ENCODE assay signal across 18 cellular contexts in the genomic region with DNA sequence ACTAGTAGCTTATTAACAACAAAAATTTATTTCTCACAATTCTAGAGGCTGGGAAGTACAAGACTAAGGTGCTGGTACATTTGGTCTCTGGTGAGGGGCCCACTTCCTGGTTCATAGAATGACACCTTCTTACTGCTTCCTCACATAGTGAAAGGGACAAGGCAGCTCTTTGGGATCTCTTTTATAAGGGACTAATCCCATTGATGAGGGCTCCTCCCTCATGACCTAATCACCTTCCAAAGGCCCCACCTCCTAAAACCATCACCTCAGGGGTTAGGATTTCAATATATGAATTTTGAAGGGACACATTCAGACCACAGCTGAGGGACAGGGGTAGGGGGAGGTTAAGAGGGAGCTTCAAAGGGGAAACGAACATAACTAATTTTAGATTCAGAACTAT. TPM values are rescaled to one million over a fixed set of nuclear protein-coding genes. Genes with fewer than 3 reads are reported as not detected.
DNase-seq lines count a peak whose midpoint lies in the region; ATAC-seq, FAIRE-seq and TF ChIP-seq lines count a peak whose summit lies in the region.
"Had no signal": no experiment of that assay in that cellular context is flagged by ENCODE, and none has a peak within 500 bp of the region (broad histone marks: within the 10 kb centered on the region; RNA-seq: fewer than 3 reads in every experiment).

No MANE protein-coding gene starts in this region.

- TF ChIP-seq EP300 in HepG2 (IDR thresholded peaks at IDR 0.05; ENCODE audit: low read depth in 2 of 2, low read length in 2 of 2) (no peak), HepG2 (CRISPR knock-in tag; IDR thresholded peaks at IDR 0.05; ENCODE audit: borderline replicate concordance) (no peak)

- TSS peak; percentile 26 for BruUV-seq in HepG2 (replicated peaks; lab: Mats Ljungman, UMichigan)
- BruUV-seq in Caco-2 (replicated peaks; lab: Mats Ljungman, UMichigan) = no TSS peak

- intact Hi-C loops in HepG2 (cut with micrococcal nuclease; ENCODE audit: unreplicated experiment) (no loop called here), right lobe of liver (cut with DNase I) (no loop called here), Caco-2 (cut with micrococcal nuclease; ENCODE audit: unreplicated experiment) (no loop called here)

- POLR2A ChIA-PET in HepG2 (lab: Yijun Ruan, JAX) = no interaction called here
- POLR2A ChIA-PET in WTC11 (lab: Charles Lee) = no interaction called here
- POLR2A ChIA-PET in Caco-2 (lab: Charles Lee) = no interaction called here

- no peak overlapping the region for H3K27ac ChIP-seq in HepG2 (ENCODE audit: extremely low read length, insufficient read depth, low read length)
- H3K27ac ChIP-seq in right lobe of liver = no peak overlapping the region
- H3K27ac ChIP-seq in HUES6 (ENCODE audit: low read depth, low read length) = peak overlapping the region; percentile 88
- no peak overlapping the region for H3K27ac ChIP-seq in neural progenitor cell
- H3K27ac ChIP-seq: BLaER1, HL-60 had no signal

- H3K4me1 ChIP-seq in HepG2 (ENCODE audit: insufficient read depth, low read length) (0 out of 2 replicates have a peak, but pooled peaks cover 12% of the 10 kb centered on the region), right lobe of liver (no peaks in the 10 kb centered on the region), HUES6 (ENCODE audit: control insufficient read depth, insufficient read depth, low read length) (peaks cover 44% of the 10 kb centered on the region), neural progenitor cell (peaks cover 17% of the 10 kb centered on the region), Caco-2 (no peaks in the 10 kb centered on the region)
- H3K4me1 ChIP-seq: BLaER1, HAP-1 had no signal

- in situ Hi-C loops in HepG2 (cut with HindIII; ENCODE audit: extremely low pct_ligation_motif_present, low pct_unique_long_range_greater_than_20kb) = no loop called here

- H3K4me3 ChIP-seq in HepG2 (replicated peaks in 1 of 3; ENCODE audit: insufficient read depth in 1 of 3, low read depth in 2 of 3, low read length in 3 of 3) (no peak overlapping the region), right lobe of liver (no peak overlapping the region), HUES6 (ENCODE audit: low read depth, low read length) (no peak overlapping the region), neural progenitor cell (no peak overlapping the region), Caco-2 (ENCODE audit: low read depth, low read length) (no peak overlapping the region)
- H3K4me3 ChIP-seq: BLaER1, HAP-1 had no signal

- 52% methylated on average over 1 of the region's 1 CpG for WGBS in HepG2 (ENCODE audit: low lambda C conversion rate)
- WGBS in right lobe of liver (ENCODE audit: insufficient coverage, low coverage, low lambda C conversion rate, missing lambda C conversion rate) = 50% methylated on average over 1 of the region's 1 CpG

- H3K27ac Mint-ChIP-seq in WTC11 = peak overlapping the region; percentile 90
- no peak overlapping the region for H3K27ac Mint-ChIP-seq in neural progenitor cell
- no peak overlapping the region for H3K27ac Mint-ChIP-seq in Caco-2 (ENCODE audit: unreplicated experiment)
- H3K27ac Mint-ChIP-seq: CD14-positive monocyte; CD4-positive, alpha-beta memory T cell had no signal

- peaks cover 67% of the 10 kb centered on the region for H3K4me1 Mint-ChIP-seq in WTC11
- H3K4me1 Mint-ChIP-seq in neural progenitor cell = no peaks in the 10 kb centered on the region
- H3K4me1 Mint-ChIP-seq in Caco-2 (ENCODE audit: low read depth, unreplicated experiment) = no peaks in the 10 kb centered on the region
- H3K4me1 Mint-ChIP-seq: CD14-positive monocyte had no signal

- no peaks in the 10 kb centered on the region for H3K79me2 ChIP-seq in HepG2 (ENCODE audit: insufficient read depth, low read length)
- H3K79me2 ChIP-seq in neural progenitor cell (ENCODE audit: low read depth) = no peaks in the 10 kb centered on the region

- H3K9me3 Mint-ChIP-seq in WTC11 = no peaks in the 10 kb centered on the region
- H3K9me3 Mint-ChIP-seq in neural progenitor cell = no peaks in the 10 kb centered on the region
- H3K9me3 Mint-ChIP-seq in Caco-2 (ENCODE audit: unreplicated experiment) = no peaks in the 10 kb centered on the region
- H3K9me3 Mint-ChIP-seq: CD14-positive monocyte; CD4-positive, alpha-beta memory T cell had no signal

- no peaks in the 10 kb centered on the region for H3K27me3 Mint-ChIP-seq in WTC11 (ENCODE audit: low read depth)
- no peaks in the 10 kb centered on the region for H3K27me3 Mint-ChIP-seq in neural progenitor cell (ENCODE audit: insufficient read depth, low read depth)
- no peaks in the 10 kb centered on the region for H3K27me3 Mint-ChIP-seq in Caco-2 (ENCODE audit: insufficient read depth, unreplicated experiment)
- H3K27me3 Mint-ChIP-seq: CD4-positive, alpha-beta memory T cell had no signal

- H4K20me1 ChIP-seq in HepG2 (ENCODE audit: insufficient read depth, low read length) = no peaks in the 10 kb centered on the region; the same call in 1 of the 2 replicates
- H4K20me1 ChIP-seq in neural progenitor cell (ENCODE audit: low read depth) = no peaks in the 10 kb centered on the region
- H4K20me1 ChIP-seq: BLaER1 had no signal

- H3K9ac ChIP-seq in HepG2 (ENCODE audit: insufficient read depth, low read depth, low read length) (no peak overlapping the region), HUES6 (ENCODE audit: low read length) (peak overlapping the region; percentile 69), neural progenitor cell (no peak overlapping the region)
- H3K9ac ChIP-seq: BLaER1 had no signal

- no peak for TF ChIP-seq CTCF in HepG2 (CRISPR knock-in tag; IDR thresholded peaks at IDR 0.05)
- TF ChIP-seq CTCF in right lobe of liver (IDR thresholded peaks at IDR 0.05) = no peak
- TF ChIP-seq CTCF in WTC11 (IDR thresholded peaks at IDR 0.05) = no peak
- no peak for TF ChIP-seq CTCF in neural progenitor cell (IDR thresholded peaks at IDR 0.05)
- no peak for TF ChIP-seq CTCF in Caco-2 (IDR thresholded peaks at IDR 0.05; ENCODE audit: insufficient read depth in 1 of 2, low read depth in 1 of 2, low read length in 1 of 2, severe bottlenecking in 1 of 2, unreplicated experiment in 1 of 2)

- no peaks in the 10 kb centered on the region for H3F3A ChIP-seq in neural progenitor cell (ENCODE audit: low read depth)

- TF ChIP-seq RAD21 in HepG2 (CRISPR knock-in tag; IDR thresholded peaks at IDR 0.05) = no peak

- H3K36me3 ChIP-seq in HepG2 (replicated peaks in 1 of 2; ENCODE audit: control insufficient read depth in 1 of 2, insufficient read depth in 2 of 2, low read length in 2 of 2) (0 out of 5 replicates have a peak, but pooled peaks cover 0 to 13% of the 10 kb centered on the region in 2 experiments), right lobe of liver (peaks cover 0 to 23% (median 5%) of the 10 kb centered on the region in 4 donors), HUES6 (ENCODE audit: control insufficient read depth, insufficient read depth, low read length) (peaks cover 73% of the 10 kb centered on the region), neural progenitor cell (peaks cover 5% of the 10 kb centered on the region), Caco-2 (ENCODE audit: control insufficient read depth, insufficient read depth, low read length) (no peaks in the 10 kb centered on the region)
- H3K36me3 ChIP-seq: BLaER1 had no signal

- H2AFZ ChIP-seq in HepG2 (ENCODE audit: low read length) (no peak overlapping the region), neural progenitor cell (replicated peaks) (no peak overlapping the region)

- H3K4me3 Mint-ChIP-seq in WTC11 (no peak overlapping the region), neural progenitor cell (no peak overlapping the region), Caco-2 (ENCODE audit: unreplicated experiment) (no peak overlapping the region)
- H3K4me3 Mint-ChIP-seq: CD14-positive monocyte; CD4-positive, alpha-beta memory T cell had no signal

- H3K36me3 Mint-ChIP-seq in WTC11 (peaks cover 79% of the 10 kb centered on the region), neural progenitor cell (peaks cover 60% of the 10 kb centered on the region), Caco-2 (ENCODE audit: insufficient read depth, unreplicated experiment) (no peaks in the 10 kb centered on the region)

- no peak overlapping the region for H3K4me2 ChIP-seq in HepG2 (ENCODE audit: low read depth, low read length)
- no peak overlapping the region for H3K4me2 ChIP-seq in neural progenitor cell
- H3K4me2 ChIP-seq: BLaER1 had no signal

- ATAC-seq in HepG2 = no peak
- ATAC-seq in right lobe of liver = no peak
- ATAC-seq in WTC11 = peak; percentile 48; the same call in 1 of the 2 replicates
- no peak for ATAC-seq in HG03280 (IDR thresholded peaks at IDR 0.05; ENCODE audit: unreplicated experiment)

- FAIRE-seq in HepG2 (lab: Jason Lieb, UNC) = no peak
- FAIRE-seq: H1 had no signal

- no peaks in the 10 kb centered on the region for H3K27me3 ChIP-seq in HepG2 (ENCODE audit: control insufficient read depth in 1 of 2, insufficient read depth in 2 of 2, low read length in 2 of 2)
- no peaks in the 10 kb centered on the region for H3K27me3 ChIP-seq in right lobe of liver
- no peaks in the 10 kb centered on the region for H3K27me3 ChIP-seq in HUES6 (ENCODE audit: control insufficient read depth, insufficient read depth, low read length)
- H3K27me3 ChIP-seq in neural progenitor cell = no peaks in the 10 kb centered on the region
- H3K27me3 ChIP-seq in Caco-2 (replicated peaks; ENCODE audit: control insufficient read depth, insufficient read depth, low read length) = no peaks in the 10 kb centered on the region
- H3K27me3 ChIP-seq: BLaER1 had no signal

- CTCF ChIA-PET in HepG2 (lab: Yijun Ruan, JAX; ENCODE audit: low intra/inter-chr PET ratio, low total read pairs) = no interaction called here
- CTCF ChIA-PET in WTC11 (lab: Charles Lee) = interaction anchor here (0.9 kb wide), 1 partner anchor 43 kb away, joined by 3 read pairs; no protein-coding TSS in a partner anchor
- CTCF ChIA-PET in Caco-2 (lab: Charles Lee) = no interaction called here

- H3K9me3 ChIP-seq in HepG2 (ENCODE audit: low read length) (no peaks in the 10 kb centered on the region), right lobe of liver (no peaks in the 10 kb centered on the region), HUES6 (ENCODE audit: control insufficient read depth, insufficient read depth, low read depth, low read length) (no peaks in the 10 kb centered on the region), neural progenitor cell (ENCODE audit: low read depth) (no peaks in the 10 kb centered on the region), Caco-2 (no peaks in the 10 kb centered on the region)
- H3K9me3 ChIP-seq: BLaER1, HAP-1 had no signal

- DNase-seq in HepG2 (ENCODE audit: low spot score) (no peak), right lobe of liver (no peak), WTC11 (ENCODE audit: low spot score) (no peak), neural progenitor cell (ENCODE audit: low spot score) (peak; percentile 21), Caco-2 (no peak), dedifferentiated amniotic fluid mesenchymal stem cell (ENCODE audit: extremely low spot score) (no peak)
- DNase-seq: 8988T; Calu3; CD4-positive, alpha-beta memory T cell; DMS79 treated with DMSO at 0.1 percent for 48 hours; GF-D8 had no signal

- TF ChIP-seq POLR2A in HepG2 (IDR thresholded peaks at IDR 0.05; ENCODE audit: insufficient read depth in 1 of 2, low read depth in 2 of 2, low read length in 2 of 2) = no peak
- no peak for TF ChIP-seq POLR2A in right lobe of liver (IDR thresholded peaks at IDR 0.05)

RNA-seq across cellular contexts. Expression of gene SPART, which starts 20.3 kb away (rescaled TPM):
- 28.8 and 48.6 TPM in 2 replicates for total RNA-seq in HepG2 (2016; rRNA removed; fragmentation: Illumina TruSeq; extraction: Trizol)
- total RNA-seq in HepG2 (2016; cell fraction: cytosol; rRNA removed; fragmentation: Illumina TruSeq; extraction: Trizol; ENCODE audit: low read depth) = 3.5 and 4.4 TPM in 2 replicates
- 29.4 and 52.4 TPM in 2 replicates for total RNA-seq in HepG2 (2016; cell fraction: insoluble cytoplasmic fraction; rRNA removed; fragmentation: Illumina TruSeq; extraction: Trizol)
- total RNA-seq in HepG2 (2016; cell fraction: membrane; rRNA removed; fragmentation: Illumina TruSeq; extraction: Trizol) = 9.5 and 10.5 TPM in 2 replicates
- total RNA-seq in HepG2 (2016; cell fraction: nucleus; rRNA removed; fragmentation: Illumina TruSeq; extraction: Trizol) = 12.3 and 19.0 TPM in 2 replicates
- polyA plus RNA-seq in HepG2 (2011; rRNA removed) = 7.4 and 8.9 TPM in 2 replicates
- 7.4 and 10.6 TPM in 2 replicates for polyA plus RNA-seq in HepG2 (2011; cell fraction: cytosol; rRNA removed)
- 6.5 and 8.0 TPM in 2 replicates for polyA plus RNA-seq in HepG2 (2011; cell fraction: nucleus; rRNA removed)
- polyA plus RNA-seq in HepG2 (2012) = 11.6 and 15.3 TPM in 2 replicates
- polyA plus RNA-seq in HepG2 (2016; cell fraction: cytosol; fragmentation: Illumina TruSeq; extraction: Trizol; ENCODE audit: low read depth) = 0.89 and 1.4 TPM in 2 replicates
- 43.6 and 44.6 TPM in 2 replicates for polyA plus RNA-seq in HepG2 (2016; cell fraction: insoluble cytoplasmic fraction; fragmentation: Illumina TruSeq; extraction: Trizol; ENCODE audit: low read depth)
- 3.1 and 4.3 TPM in 2 replicates for polyA plus RNA-seq in HepG2 (2016; cell fraction: membrane; fragmentation: Illumina TruSeq; extraction: Trizol; ENCODE audit: low read depth)
- polyA plus RNA-seq in HepG2 (2016; cell fraction: nucleus; fragmentation: Illumina TruSeq; extraction: Trizol; ENCODE audit: insufficient read depth, low read depth) = 22.8 and 31.5 TPM in 2 replicates
- polyA minus RNA-seq in HepG2 (2011; rRNA and poly(A)+ RNA removed; ENCODE audit: low replicate concordance) = 2.5 and 17.4 TPM in 2 replicates
- 11.7 and 15.1 TPM in 2 replicates for polyA minus RNA-seq in HepG2 (2011; cell fraction: cytosol; rRNA and poly(A)+ RNA removed)
- polyA minus RNA-seq in HepG2 (2011; cell fraction: nucleus; rRNA and poly(A)+ RNA removed) = 7.7 and 10.9 TPM in 2 replicates
- total RNA-seq in right lobe of liver = 10 to 100 TPM in 2 of 6 experiments, 1 to 10 TPM in 4; 8.1 to 16.4 (median 9.5) TPM
- 88.8 to 95.7 TPM (median 95.7 TPM) in 3 replicates for total RNA-seq in WTC11 (2021)
- 48.1 and 70.9 TPM in 2 replicates for total RNA-seq in neural progenitor cell (ENCODE audit: low replicate concordance)
- not detected in 2 replicates for total RNA-seq in Caco-2 (2022)
- total RNA-seq: Calu3 had no signal

RNA-seq across cellular contexts. Expression of gene CCDC169, which starts 28.3 kb away (rescaled TPM):
- total RNA-seq in HepG2 (2016; rRNA removed; fragmentation: Illumina TruSeq; extraction: Trizol) (0.33 and 0.38 TPM in 2 replicates), right lobe of liver (not detected), WTC11 (2021) (36.8 to 41.8 TPM (median 39.8 TPM) in 3 replicates), neural progenitor cell (ENCODE audit: low replicate concordance) (5.0 and 6.3 TPM in 2 replicates), Caco-2 (2022) (not detected in 2 replicates)
- total RNA-seq in HepG2 (2016; cell fraction: cytosol; rRNA removed; fragmentation: Illumina TruSeq; extraction: Trizol; ENCODE audit: low read depth) = 0.30 TPM in 1 of 2 replicates, not detected in the other
- 0.17 and 0.33 TPM in 2 replicates for total RNA-seq in HepG2 (2016; cell fraction: insoluble cytoplasmic fraction; rRNA removed; fragmentation: Illumina TruSeq; extraction: Trizol)
- total RNA-seq in HepG2 (2016; cell fraction: membrane; rRNA removed; fragmentation: Illumina TruSeq; extraction: Trizol) = 0.31 and 0.74 TPM in 2 replicates
- total RNA-seq in HepG2 (2016; cell fraction: nucleus; rRNA removed; fragmentation: Illumina TruSeq; extraction: Trizol) = not detected in 2 replicates
- 0.25 and 0.27 TPM in 2 replicates for polyA plus RNA-seq in HepG2 (2011; rRNA removed)
- polyA plus RNA-seq in HepG2 (2011; cell fraction: cytosol; rRNA removed) = 0.05 and 0.08 TPM in 2 replicates
- polyA plus RNA-seq in HepG2 (2011; cell fraction: nucleus; rRNA removed) = 0.16 and 0.35 TPM in 2 replicates
- polyA plus RNA-seq in HepG2 (2012) = 0.16 and 0.32 TPM in 2 replicates
- polyA plus RNA-seq in HepG2 (2016; cell fraction: cytosol; fragmentation: Illumina TruSeq; extraction: Trizol; ENCODE audit: low read depth) = 0.12 and 0.23 TPM in 2 replicates
- polyA plus RNA-seq in HepG2 (2016; cell fraction: insoluble cytoplasmic fraction; fragmentation: Illumina TruSeq; extraction: Trizol; ENCODE audit: low read depth) = 0.52 and 0.57 TPM in 2 replicates
- 0.49 and 0.66 TPM in 2 replicates for polyA plus RNA-seq in HepG2 (2016; cell fraction: membrane; fragmentation: Illumina TruSeq; extraction: Trizol; ENCODE audit: low read depth)
- polyA plus RNA-seq in HepG2 (2016; cell fraction: nucleus; fragmentation: Illumina TruSeq; extraction: Trizol; ENCODE audit: insufficient read depth, low read depth) = 0.21 TPM in 1 of 2 replicates, not detected in the other
- 1.5 TPM in 1 of 2 replicates, not detected in the other for polyA minus RNA-seq in HepG2 (2011; rRNA and poly(A)+ RNA removed; ENCODE audit: low replicate concordance)
- polyA minus RNA-seq in HepG2 (2011; cell fraction: cytosol; rRNA and poly(A)+ RNA removed) = not detected in 2 replicates
- 1.3 and 1.5 TPM in 2 replicates for polyA minus RNA-seq in HepG2 (2011; cell fraction: nucleus; rRNA and poly(A)+ RNA removed)
- total RNA-seq: Calu3; CD4-positive, alpha-beta memory T cell had no signal
- polyA plus RNA-seq: CD14-positive monocyte; CD4-positive, alpha-beta memory T cell had no signal
